1 cellular context compared by ENCODE assay signal in genomic region chr10:75513292-75513691, GRCh38.
TF ChIP-seq lines count a peak whose summit lies in the region.

No MANE protein-coding gene starts in this region.

TF ChIP-seq in SK-N-SH treated with all-trans-retinoic acid at 6 μM for 48 hours, 23 proteins besides CTCF, POLR2A, EP300 and RAD21 (continued from another document):
- TF ChIP-seq, protein P1, sequence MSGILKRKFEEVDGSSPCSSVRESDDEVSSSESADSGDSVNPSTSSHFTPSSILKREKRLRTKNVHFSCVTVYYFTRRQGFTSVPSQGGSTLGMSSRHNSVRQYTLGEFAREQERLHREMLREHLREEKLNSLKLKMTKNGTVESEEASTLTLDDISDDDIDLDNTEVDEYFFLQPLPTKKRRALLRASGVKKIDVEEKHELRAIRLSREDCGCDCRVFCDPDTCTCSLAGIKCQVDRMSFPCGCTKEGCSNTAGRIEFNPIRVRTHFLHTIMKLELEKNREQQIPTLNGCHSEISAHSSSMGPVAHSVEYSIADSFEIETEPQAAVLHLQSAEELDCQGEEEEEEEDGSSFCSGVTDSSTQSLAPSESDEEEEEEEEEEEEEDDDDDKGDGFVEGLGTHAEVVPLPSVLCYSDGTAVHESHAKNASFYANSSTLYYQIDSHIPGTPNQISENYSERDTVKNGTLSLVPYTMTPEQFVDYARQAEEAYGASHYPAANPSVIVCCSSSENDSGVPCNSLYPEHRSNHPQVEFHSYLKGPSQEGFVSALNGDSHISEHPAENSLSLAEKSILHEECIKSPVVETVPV (CRISPR knock-in tag; IDR thresholded peaks at IDR 0.05): no peak
- TF ChIP-seq BACH2 (CRISPR knock-in tag; IDR thresholded peaks at IDR 0.05; ENCODE audit: borderline replicate concordance) (no peak), ZNF565 (CRISPR knock-in tag; conservative IDR thresholded peaks at IDR 0.05; ENCODE audit: low read depth) (no peak), CSDC2 (CRISPR knock-in tag; IDR thresholded peaks at IDR 0.05) (no peak), PPARA (CRISPR knock-in tag; IDR thresholded peaks at IDR 0.05; ENCODE audit: borderline replicate concordance) (no peak), ARNTL (CRISPR knock-in tag; IDR thresholded peaks at IDR 0.05; ENCODE audit: borderline replicate concordance, low read depth) (no peak), ISL1 (CRISPR knock-in tag; IDR thresholded peaks at IDR 0.05) (no peak), TOX (CRISPR knock-in tag; IDR thresholded peaks at IDR 0.05; ENCODE audit: borderline replicate concordance) (no peak), ZFP3 (CRISPR knock-in tag; IDR thresholded peaks at IDR 0.05) (no peak), ZC3H10 (CRISPR knock-in tag; IDR thresholded peaks at IDR 0.05) (no peak)
- TF ChIP-seq, protein P2, sequence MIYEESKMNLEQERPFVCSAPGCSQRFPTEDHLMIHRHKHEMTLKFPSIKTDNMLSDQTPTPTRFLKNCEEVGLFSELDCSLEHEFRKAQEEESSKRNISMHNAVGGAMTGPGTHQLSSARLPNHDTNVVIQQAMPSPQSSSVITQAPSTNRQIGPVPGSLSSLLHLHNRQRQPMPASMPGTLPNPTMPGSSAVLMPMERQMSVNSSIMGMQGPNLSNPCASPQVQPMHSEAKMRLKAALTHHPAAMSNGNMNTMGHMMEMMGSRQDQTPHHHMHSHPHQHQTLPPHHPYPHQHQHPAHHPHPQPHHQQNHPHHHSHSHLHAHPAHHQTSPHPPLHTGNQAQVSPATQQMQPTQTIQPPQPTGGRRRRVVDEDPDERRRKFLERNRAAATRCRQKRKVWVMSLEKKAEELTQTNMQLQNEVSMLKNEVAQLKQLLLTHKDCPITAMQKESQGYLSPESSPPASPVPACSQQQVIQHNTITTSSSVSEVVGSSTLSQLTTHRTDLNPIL (CRISPR knock-in tag; IDR thresholded peaks at IDR 0.05; ENCODE audit: low read depth): no peak
